In the genomic region with DNA sequence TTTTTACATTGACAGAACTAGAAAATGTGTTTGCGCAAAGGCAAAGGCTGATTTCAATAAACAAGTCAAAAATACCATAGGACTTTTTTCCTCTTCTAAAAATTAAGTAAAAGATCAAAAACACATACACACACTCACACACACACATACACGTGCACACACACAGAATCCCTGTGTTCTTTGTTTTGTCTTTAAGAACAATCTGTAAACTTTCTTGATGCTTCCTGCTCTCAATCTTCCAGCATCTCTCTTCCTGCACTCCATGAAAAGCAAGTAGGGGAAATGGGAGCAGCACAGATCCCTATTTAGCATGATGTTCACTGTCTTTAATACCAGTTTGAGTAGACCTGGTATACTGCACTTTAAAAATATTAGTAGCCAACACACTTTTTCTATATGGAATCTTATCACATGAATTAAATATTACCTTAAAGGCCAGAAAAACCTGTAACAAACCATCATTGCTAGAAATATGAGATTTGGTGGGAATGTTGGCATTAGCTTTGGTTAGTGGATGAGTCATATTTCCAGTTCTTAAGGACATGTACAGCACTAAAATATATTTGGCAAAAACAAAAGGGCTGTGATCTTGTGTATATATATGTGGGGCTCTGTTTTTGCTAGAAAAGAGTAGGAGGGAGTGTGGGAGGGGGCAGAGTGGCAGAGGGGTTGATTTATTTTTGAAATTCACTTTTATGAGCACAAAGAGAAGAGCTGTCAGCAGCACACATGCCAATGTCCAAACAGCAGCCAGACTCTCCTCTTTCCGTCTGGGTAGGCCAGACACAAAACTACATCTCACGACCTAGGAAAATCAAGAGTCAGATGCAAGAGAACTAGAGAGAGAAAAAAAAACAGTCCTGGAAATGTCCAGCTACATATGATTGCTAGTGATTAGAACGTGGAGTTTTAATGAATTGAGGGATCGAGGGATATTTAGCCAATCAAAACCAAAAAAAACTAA, we compare ENCODE assay signal across 13 cellular contexts. TPM values are rescaled to one million over a fixed set of nuclear protein-coding genes. Genes with fewer than 3 reads are reported as not detected.
A peak's percentile ranks its signal among the peaks of the same experiment; 100 is the strongest.
DNase-seq lines count a peak whose midpoint lies in the region; ATAC-seq and TF ChIP-seq lines count a peak whose summit lies in the region.
"Had no signal": no experiment of that assay in that cellular context is flagged by ENCODE, and none has a peak within 500 bp of the region (broad histone marks: within the 10 kb centered on the region; RNA-seq: fewer than 3 reads in every experiment).

No MANE protein-coding gene starts in this region.

- H3K4me1 ChIP-seq in ACC112 (ENCODE audit: control insufficient read depth, insufficient read depth, low read length, unreplicated experiment), result peaks cover 54% of the 10 kb centered on the region
- H3K4me1 ChIP-seq in mucosa of stomach (ENCODE audit: control insufficient read depth, insufficient read depth, low read length), result peaks cover 26% of the 10 kb centered on the region
- peaks cover 4 to 73% (median 12%) of the 10 kb centered on the region in 3 donors for H3K4me1 ChIP-seq in esophagus squamous epithelium

- H3K9me3 ChIP-seq in mucosa of stomach (ENCODE audit: control insufficient read depth, low read length) (no peaks in the 10 kb centered on the region), esophagus squamous epithelium (no peaks in the 10 kb centered on the region)
- H3K9me3 ChIP-seq: upper lobe of left lung had no signal

- H3K27ac ChIP-seq in ACC112 (ENCODE audit: low read depth, low read length) (peak overlapping the region; percentile 17; the same call in 1 of the 2 replicates), esophagus squamous epithelium (peak overlapping the region in 2 of 4 donors; percentile 27 to 46)

- H3K9ac ChIP-seq in mucosa of stomach (ENCODE audit: low read length), result peak overlapping the region; percentile 11

- peak; percentile 60 for DNase-seq in M059J (ENCODE audit: low read depth)
- DNase-seq in dermis blood vessel endothelial cell, result peak; percentile 72
- DNase-seq in amniotic stem cell (lab: John Stamatoyannopoulos, UW), result no peak
- no peak for DNase-seq in esophagus squamous epithelium (lab: John Stamatoyannopoulos, UW)
- DNase-seq in COLO829 (ENCODE audit: low spot score), result no peak
- DNase-seq: activated naive CD4-positive, alpha-beta T cell treated with anti-CD3 and anti-CD28 coated beads, Interleukin-2, amount 50 U/mL, for 16 hours; NCI-H2107; SHP77; upper lobe of left lung had no signal

- H3K36me3 ChIP-seq in ACC112 (ENCODE audit: insufficient read depth, low read length) (no peaks in the 10 kb centered on the region), mucosa of stomach (ENCODE audit: control insufficient read depth, insufficient read depth, low read length) (no peaks in the 10 kb centered on the region), esophagus squamous epithelium (no peaks in the 10 kb centered on the region)
- H3K36me3 ChIP-seq: upper lobe of left lung had no signal

- no peak for TF ChIP-seq POLR2A in esophagus squamous epithelium (IDR thresholded peaks at IDR 0.05)

- peak overlapping the region; percentile 39; the same call in 1 of the 2 replicates for H3K4me3 ChIP-seq in ACC112 (ENCODE audit: low read depth, low read length)
- no peak overlapping the region for H3K4me3 ChIP-seq in mucosa of stomach (ENCODE audit: low read length)
- H3K4me3 ChIP-seq in esophagus squamous epithelium, result peak overlapping the region in 1 of 4 donors; percentile 3

- intact Hi-C loops in esophagus squamous epithelium (cut with DNase I), result no loop called here

- no peak for TF ChIP-seq CTCF in esophagus squamous epithelium (IDR thresholded peaks at IDR 0.05)

- 61 to 64% methylated on average over 6 of the region's 6 CpGs for WGBS in esophagus squamous epithelium, 2 donors

- peaks cover 75% of the 10 kb centered on the region for H3K79me2 ChIP-seq in ACC112 (ENCODE audit: control insufficient read depth, insufficient read depth, low read length, unreplicated experiment)

- H2AFZ ChIP-seq in ACC112 (ENCODE audit: low read length, unreplicated experiment), result no peak overlapping the region

- no peak for ATAC-seq in GM19397 (IDR thresholded peaks at IDR 0.05; ENCODE audit: unreplicated experiment)
- ATAC-seq: naive thymus-derived CD4-positive, alpha-beta T cell had no signal

- H3K27me3 ChIP-seq in ACC112 (ENCODE audit: insufficient read depth, low read length), result no peaks in the 10 kb centered on the region
- no peaks in the 10 kb centered on the region for H3K27me3 ChIP-seq in mucosa of stomach (ENCODE audit: control insufficient read depth, insufficient read depth, low read length)
- peaks cover 0 to 42% (median 0%) of the 10 kb centered on the region in 4 donors for H3K27me3 ChIP-seq in esophagus squamous epithelium

RNA-seq across cellular contexts. Expression of gene PTPRK, which starts 4.6 kb away (rescaled TPM):
- total RNA-seq in M059J (2014; rRNA removed; shearing (Covaris generic)), result 50.9 and 71.7 TPM in 2 replicates
- total RNA-seq in dermis blood vessel endothelial cell (104 and 120 TPM in 2 replicates), esophagus squamous epithelium (10 to 100 TPM; 10.3 to 36.0 (median 20.5) TPM)

Comparison
In these comparisons a context has a peak if more than half of its experiments do, and no peak if none do; other contexts are left out.
1. DNase-seq: peak in M059J (single experiment) and dermis blood vessel endothelial cell (single experiment); none in amniotic stem cell (single experiment), esophagus squamous epithelium (single experiment) and COLO829 (single experiment).